Comparison of ENCODE assay signal across 9 cellular contexts in genomic region chr11:8354622-8355417, GRCh38.
DNase-seq lines count a peak whose midpoint lies in the region; ATAC-seq lines count a peak whose summit lies in the region.
"Had no signal": no experiment of that assay in that cellular context is flagged by ENCODE, and none has a peak within 500 bp of the region (broad histone marks: within the 10 kb centered on the region; RNA-seq: fewer than 3 reads in every experiment).

No MANE protein-coding gene starts in this region.

- ATAC-seq in GM19395 (IDR thresholded peaks at IDR 0.05; ENCODE audit: unreplicated experiment) (peak; percentile 60), GM21447 (IDR thresholded peaks at IDR 0.05; ENCODE audit: unreplicated experiment) (no peak), HG03469 (IDR thresholded peaks at IDR 0.05; ENCODE audit: unreplicated experiment) (no peak)
- ATAC-seq: naive thymus-derived CD8-positive, alpha-beta T cell had no signal

- no peaks in the 10 kb centered on the region for H3K4me1 ChIP-seq in endocrine pancreas (ENCODE audit: control insufficient read depth, insufficient read depth, low read length)
- peaks cover 7% of the 10 kb centered on the region for H3K4me1 ChIP-seq in rectal smooth muscle tissue (ENCODE audit: control insufficient read depth, insufficient read depth, low read length)

- no peaks in the 10 kb centered on the region for H3K27me3 ChIP-seq in endocrine pancreas (ENCODE audit: control insufficient read depth, insufficient read depth, low read length)
- no peaks in the 10 kb centered on the region for H3K27me3 ChIP-seq in rectal smooth muscle tissue (ENCODE audit: control insufficient read depth, insufficient read depth, low read length)

- H3K4me3 ChIP-seq in endocrine pancreas (ENCODE audit: control insufficient read depth, insufficient read depth, low read length): no peak overlapping the region
- H3K4me3 ChIP-seq in rectal smooth muscle tissue (ENCODE audit: low read length): no peak overlapping the region

- no peaks in the 10 kb centered on the region for H3K36me3 ChIP-seq in endocrine pancreas (ENCODE audit: control insufficient read depth, insufficient read depth, low read length)
- H3K36me3 ChIP-seq in rectal smooth muscle tissue (ENCODE audit: control insufficient read depth, insufficient read depth, low read length): no peaks in the 10 kb centered on the region

- peak overlapping the region; percentile 19 for H3K27ac ChIP-seq in rectal smooth muscle tissue (ENCODE audit: low read depth, low read length)

- DNase-seq in NCI-H748 (lab: John Stamatoyannopoulos, UW; ENCODE audit: unreplicated experiment) (peak; percentile 68), NAMALWA (ENCODE audit: low spot score) (no peak)
- no peak for DNase-seq in stimulated activated CD4-positive, alpha-beta T cell treated with anti-CD3 and anti-CD28 coated beads, Interleukin-15, amount 100 ng/mL, for 24 hours

- H3K9me3 ChIP-seq in endocrine pancreas (ENCODE audit: control insufficient read depth, low read length): no peaks in the 10 kb centered on the region

- peak overlapping the region; percentile 35 for H3K9ac ChIP-seq in endocrine pancreas (ENCODE audit: control insufficient read depth, insufficient read depth, low read length)
- H3K9ac ChIP-seq in rectal smooth muscle tissue (ENCODE audit: low read length): no peak overlapping the region
